ENCODE assay signal across 1 cellular context in the genomic region with DNA sequence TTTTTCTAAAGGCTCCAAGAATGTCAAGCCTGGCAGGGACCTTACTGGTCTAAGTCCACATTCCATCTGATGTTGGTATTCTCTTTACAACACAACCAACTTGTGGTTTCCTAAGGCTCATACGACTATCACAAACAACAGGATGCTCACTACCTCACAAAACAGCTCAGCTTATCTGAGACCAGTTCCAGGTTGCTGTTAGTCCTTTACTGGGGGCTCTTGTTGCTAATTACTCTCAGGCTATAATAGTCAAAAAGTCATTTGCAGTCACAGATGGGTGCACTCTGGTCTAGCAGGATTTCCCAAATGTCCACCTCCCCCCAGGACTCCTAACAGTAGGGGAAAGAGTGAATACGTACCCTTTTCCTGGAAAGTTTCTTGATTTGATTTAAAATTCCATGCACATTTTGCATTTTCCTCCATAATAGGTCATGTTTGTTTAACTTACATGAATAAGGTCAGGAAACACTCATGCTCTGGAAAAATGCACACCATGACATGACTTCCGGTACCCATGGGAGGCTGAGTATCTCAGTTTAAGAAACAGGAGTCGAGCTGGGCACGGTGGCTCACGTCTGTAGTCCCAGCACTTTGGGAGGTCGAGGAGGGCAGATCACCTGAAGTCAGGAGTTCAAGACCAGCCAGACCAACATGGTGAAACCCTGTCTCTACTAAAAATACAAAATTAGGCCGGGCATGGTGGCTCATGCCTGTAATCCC.
TF ChIP-seq lines count a peak whose summit lies in the region.

No MANE protein-coding gene starts in this region.

TF ChIP-seq in SK-N-SH, 30 proteins besides CTCF, POLR2A, EP300 and RAD21 (continued from another document):
- no peak for TF ChIP-seq CHD2 (IDR thresholded peaks at IDR 0.05; ENCODE audit: low read length, partially characterized antibody)
- TF ChIP-seq NRF1 (IDR thresholded peaks at IDR 0.05; ENCODE audit: low read depth, low read length): no peak
- TF ChIP-seq, protein P1, sequence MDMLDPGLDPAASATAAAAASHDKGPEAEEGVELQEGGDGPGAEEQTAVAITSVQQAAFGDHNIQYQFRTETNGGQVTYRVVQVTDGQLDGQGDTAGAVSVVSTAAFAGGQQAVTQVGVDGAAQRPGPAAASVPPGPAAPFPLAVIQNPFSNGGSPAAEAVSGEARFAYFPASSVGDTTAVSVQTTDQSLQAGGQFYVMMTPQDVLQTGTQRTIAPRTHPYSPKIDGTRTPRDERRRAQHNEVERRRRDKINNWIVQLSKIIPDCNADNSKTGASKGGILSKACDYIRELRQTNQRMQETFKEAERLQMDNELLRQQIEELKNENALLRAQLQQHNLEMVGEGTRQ (IDR thresholded peaks at IDR 0.05; ENCODE audit: borderline replicate concordance, low read depth, low read length): no peak
- TF ChIP-seq TCF12 (IDR thresholded peaks at IDR 0.05): no peak
- no peak for TF ChIP-seq GATA2 (CRISPR knock-in tag; IDR thresholded peaks at IDR 0.05)
- TF ChIP-seq, protein P2, sequence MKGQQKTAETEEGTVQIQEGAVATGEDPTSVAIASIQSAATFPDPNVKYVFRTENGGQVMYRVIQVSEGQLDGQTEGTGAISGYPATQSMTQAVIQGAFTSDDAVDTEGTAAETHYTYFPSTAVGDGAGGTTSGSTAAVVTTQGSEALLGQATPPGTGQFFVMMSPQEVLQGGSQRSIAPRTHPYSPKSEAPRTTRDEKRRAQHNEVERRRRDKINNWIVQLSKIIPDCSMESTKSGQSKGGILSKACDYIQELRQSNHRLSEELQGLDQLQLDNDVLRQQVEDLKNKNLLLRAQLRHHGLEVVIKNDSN (IDR thresholded peaks at IDR 0.05; ENCODE audit: borderline replicate concordance, low read depth): no peak
- no peak for TF ChIP-seq MEF2A (IDR thresholded peaks at IDR 0.05; ENCODE audit: borderline replicate concordance, low read depth)
- TF ChIP-seq, protein P3, sequence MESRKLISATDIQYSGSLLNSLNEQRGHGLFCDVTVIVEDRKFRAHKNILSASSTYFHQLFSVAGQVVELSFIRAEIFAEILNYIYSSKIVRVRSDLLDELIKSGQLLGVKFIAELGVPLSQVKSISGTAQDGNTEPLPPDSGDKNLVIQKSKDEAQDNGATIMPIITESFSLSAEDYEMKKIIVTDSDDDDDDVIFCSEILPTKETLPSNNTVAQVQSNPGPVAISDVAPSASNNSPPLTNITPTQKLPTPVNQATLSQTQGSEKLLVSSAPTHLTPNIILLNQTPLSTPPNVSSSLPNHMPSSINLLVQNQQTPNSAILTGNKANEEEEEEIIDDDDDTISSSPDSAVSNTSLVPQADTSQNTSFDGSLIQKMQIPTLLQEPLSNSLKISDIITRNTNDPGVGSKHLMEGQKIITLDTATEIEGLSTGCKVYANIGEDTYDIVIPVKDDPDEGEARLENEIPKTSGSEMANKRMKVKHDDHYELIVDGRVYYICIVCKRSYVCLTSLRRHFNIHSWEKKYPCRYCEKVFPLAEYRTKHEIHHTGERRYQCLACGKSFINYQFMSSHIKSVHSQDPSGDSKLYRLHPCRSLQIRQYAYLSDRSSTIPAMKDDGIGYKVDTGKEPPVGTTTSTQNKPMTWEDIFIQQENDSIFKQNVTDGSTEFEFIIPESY (IDR thresholded peaks at IDR 0.05; ENCODE audit: borderline replicate concordance, low read depth): no peak
